Comparison of ENCODE assay signal across 8 cellular contexts in the genomic region with DNA sequence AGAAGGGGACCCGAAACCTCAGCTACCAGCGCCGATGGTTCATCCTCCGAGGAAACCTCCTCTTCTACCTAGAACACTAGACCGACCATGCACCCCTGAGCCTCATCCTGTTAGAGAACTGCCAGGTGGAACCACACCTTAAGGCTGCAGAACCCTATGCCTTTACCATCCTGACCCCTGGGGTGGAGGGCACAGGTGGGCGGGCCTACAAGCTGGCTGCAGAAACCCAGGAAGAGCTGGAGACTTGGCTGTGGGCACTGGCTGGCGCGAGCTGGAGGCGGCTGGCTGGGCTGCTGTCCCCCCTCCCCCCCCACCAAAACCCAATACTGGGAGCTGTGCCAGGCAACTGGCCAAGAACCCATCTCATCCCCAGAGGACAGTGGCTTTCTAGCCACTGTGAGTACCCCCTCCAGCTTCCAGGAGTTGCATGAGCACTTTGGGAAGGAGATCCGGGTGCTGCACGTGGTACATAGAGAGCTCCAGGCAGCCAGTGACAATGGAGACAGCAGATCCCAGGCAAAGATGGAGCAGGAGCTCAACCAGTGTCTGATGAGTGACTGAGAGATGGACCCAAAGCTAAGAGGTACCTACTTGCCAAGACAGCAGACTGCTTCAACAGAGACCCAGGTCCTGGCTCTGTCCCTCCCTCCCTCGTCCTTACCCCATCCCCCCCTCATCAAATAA.
DNase-seq lines count a peak whose midpoint lies in the region; ATAC-seq and TF ChIP-seq lines count a peak whose summit lies in the region.

No MANE protein-coding gene starts in this region.

- H3K27me3 Mint-ChIP-seq in stimulated activated memory B cell treated with anti-CD40 and anti-IgM and Interleukin-4, amounts not matched to agents 10 μg/mL and 1 μg/mL and 100 μg/mL, for 72 hours: no peaks in the 10 kb centered on the region

- peaks cover 73% of the 10 kb centered on the region for H3K36me3 ChIP-seq in WERI-Rb-1

- no peaks in the 10 kb centered on the region for H3K9me3 Mint-ChIP-seq in stimulated activated memory B cell treated with anti-CD40 and anti-IgM and Interleukin-4, amounts not matched to agents 10 μg/mL and 1 μg/mL and 100 μg/mL, for 72 hours

- H3K27ac Mint-ChIP-seq in stimulated activated memory B cell treated with anti-CD40 and anti-IgM and Interleukin-4, amounts not matched to agents 10 μg/mL and 1 μg/mL and 100 μg/mL, for 72 hours: peak overlapping the region; percentile 95

- peak overlapping the region; percentile 87 for H3K27ac ChIP-seq in WERI-Rb-1

- no peaks in the 10 kb centered on the region for H3K27me3 ChIP-seq in WERI-Rb-1 (ENCODE audit: insufficient read depth, low read depth, severe bottlenecking)

- H3K9me3 ChIP-seq in WERI-Rb-1 (ENCODE audit: severe bottlenecking): no peaks in the 10 kb centered on the region

- H3K4me3 Mint-ChIP-seq in stimulated activated memory B cell treated with anti-CD40 and anti-IgM and Interleukin-4, amounts not matched to agents 10 μg/mL and 1 μg/mL and 100 μg/mL, for 72 hours: peak overlapping the region; percentile 90

- no peak for TF ChIP-seq CTCF in WERI-Rb-1 (IDR thresholded peaks at IDR 0.05; ENCODE audit: low read depth, low read length)

- peaks cover 53% of the 10 kb centered on the region for H3K4me1 Mint-ChIP-seq in stimulated activated memory B cell treated with anti-CD40 and anti-IgM and Interleukin-4, amounts not matched to agents 10 μg/mL and 1 μg/mL and 100 μg/mL, for 72 hours

- ATAC-seq in stimulated activated memory B cell treated with anti-CD40 and anti-IgM and Interleukin-4, amounts not matched to agents 10 μg/mL and 1 μg/mL and 100 μg/mL, for 72 hours: no peak
- no peak for ATAC-seq in GM19455 (IDR thresholded peaks at IDR 0.05; ENCODE audit: unreplicated experiment)

- peak overlapping the region; percentile 89; the same call in 1 of the 2 replicates for H3K4me3 ChIP-seq in WERI-Rb-1 (ENCODE audit: low read depth, low read length)

- H3K36me3 Mint-ChIP-seq in stimulated activated memory B cell treated with anti-CD40 and anti-IgM and Interleukin-4, amounts not matched to agents 10 μg/mL and 1 μg/mL and 100 μg/mL, for 72 hours: peaks cover 63% of the 10 kb centered on the region

- peak; percentile 28 for DNase-seq in NCI-H345 (lab: John Stamatoyannopoulos, UW)
- no peak for DNase-seq in NCI-H345 treated with DMSO at 0.1 percent for 48 hours (lab: John Stamatoyannopoulos, UW; ENCODE audit: unreplicated experiment)
- DNase-seq in WERI-Rb-1: no peak
- peak in 26 of 51 donors; percentile 11 to 54 (median 30) for DNase-seq in hypothalamus (lab: John Stamatoyannopoulos, UW)
- DNase-seq in NCI-H748 treated with DMSO at 0.1 percent for 48 hours (lab: John Stamatoyannopoulos, UW): no peak
- DNase-seq in SW480 (ENCODE audit: low spot score): no peak

Comparison
In these comparisons a context has a peak if more than half of its experiments do, and no peak if none do; other contexts are left out.
1. DNase-seq: peak in NCI-H345 (single experiment) and hypothalamus (26 of 51); none in NCI-H345 treated with DMSO at 0.1 percent for 48 hours (single experiment), WERI-Rb-1 (single experiment), NCI-H748 treated with DMSO at 0.1 percent for 48 hours (single experiment) and SW480 (single experiment).